In the genomic region with DNA sequence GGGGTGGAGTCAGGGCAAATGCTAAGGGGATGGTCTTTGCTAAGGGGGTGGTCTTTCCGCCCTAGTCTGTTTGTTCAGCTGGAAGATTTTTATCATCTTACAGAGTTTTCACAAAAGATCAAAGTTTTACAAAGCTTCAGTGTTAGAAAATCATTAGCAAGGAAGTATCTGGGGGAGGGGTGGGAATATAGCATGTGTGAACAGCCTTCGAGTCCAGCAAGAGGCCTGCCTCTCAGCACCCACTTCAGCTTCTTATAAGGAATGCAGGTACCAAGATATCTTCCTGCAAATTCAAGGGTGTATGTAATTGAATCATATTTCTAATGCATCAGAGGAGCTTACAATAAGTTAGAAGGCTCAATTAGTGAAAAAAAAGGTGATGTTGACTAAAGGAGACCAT, we compare ENCODE assay signal across 12 cellular contexts.
DNase-seq lines count a peak whose midpoint lies in the region; ATAC-seq and TF ChIP-seq lines count a peak whose summit lies in the region.
"Had no signal": no experiment of that assay in that cellular context is flagged by ENCODE, and none has a peak within 500 bp of the region (broad histone marks: within the 10 kb centered on the region; RNA-seq: fewer than 3 reads in every experiment).

No MANE protein-coding gene starts in this region.

- H3K9me3 ChIP-seq in body of pancreas = no peaks in the 10 kb centered on the region
- H3K9me3 ChIP-seq: HAP-1 had no signal

- H3K4me3 Mint-ChIP-seq in nephron (no peak overlapping the region), natural killer cell (no peak overlapping the region)
- H3K4me3 Mint-ChIP-seq: CD14-positive monocyte; CD8-positive, alpha-beta T cell had no signal

- no peaks in the 10 kb centered on the region for H3K27me3 Mint-ChIP-seq in nephron (ENCODE audit: low read depth)
- H3K27me3 Mint-ChIP-seq in natural killer cell (ENCODE audit: low read depth in 2 of 2) = peaks cover 0 to 2% of the 10 kb centered on the region in 2 donors

- intact Hi-C loops in body of pancreas (cut with DNase I) = no loop called here
- intact Hi-C loops in natural killer cell (cut with micrococcal nuclease) = no loop called here

- DNase-seq in DMS53 (lab: John Stamatoyannopoulos, UW) (peak; percentile 40), DMS53 treated with DMSO at 0.1 percent for 48 hours (lab: John Stamatoyannopoulos, UW; ENCODE audit: unreplicated experiment) (no peak), COR-L47 (lab: John Stamatoyannopoulos, UW) (peak; percentile 32), body of pancreas (peak; percentile 75 to 89 (median 81)), natural killer cell (no peak)
- DNase-seq: CD8-positive, alpha-beta T cell had no signal

- peaks cover 5% of the 10 kb centered on the region for H3K36me3 Mint-ChIP-seq in nephron (ENCODE audit: low read depth)
- H3K36me3 Mint-ChIP-seq in natural killer cell = no peaks in the 10 kb centered on the region
- H3K36me3 Mint-ChIP-seq: CD14-positive monocyte; CD8-positive, alpha-beta T cell had no signal

- H3K4me1 Mint-ChIP-seq in nephron (peaks cover 14% of the 10 kb centered on the region), natural killer cell (no peaks in the 10 kb centered on the region)
- H3K4me1 Mint-ChIP-seq: CD14-positive monocyte had no signal

- TF ChIP-seq POLR2A in body of pancreas (IDR thresholded peaks at IDR 0.05) = no peak

- no peaks in the 10 kb centered on the region for H3K36me3 ChIP-seq in body of pancreas (replicated peaks in 1 of 2; ENCODE audit: insufficient read depth in 1 of 2, low read depth in 2 of 2)
- H3K36me3 ChIP-seq: HAP-1 had no signal

- H3K4me1 ChIP-seq in body of pancreas = peaks cover 50% of the 10 kb centered on the region
- H3K4me1 ChIP-seq: HAP-1 had no signal

- H3K27me3 ChIP-seq in body of pancreas = no peaks in the 10 kb centered on the region

- peak overlapping the region; percentile 67 to 88 (median 84) for H3K27ac Mint-ChIP-seq in nephron
- no peak overlapping the region for H3K27ac Mint-ChIP-seq in natural killer cell
- H3K27ac Mint-ChIP-seq: CD14-positive monocyte; CD8-positive, alpha-beta T cell had no signal

- H3K9me3 Mint-ChIP-seq in nephron (peaks cover 13% of the 10 kb centered on the region), natural killer cell (peaks cover 0 to 2% of the 10 kb centered on the region in 2 donors)

- ATAC-seq in body of pancreas = peak; percentile 93
- ATAC-seq in HG03469 (IDR thresholded peaks at IDR 0.05; ENCODE audit: unreplicated experiment) = no peak
- no peak for ATAC-seq in natural killer cell
- no peak for ATAC-seq in HG02840 (IDR thresholded peaks at IDR 0.05; ENCODE audit: low FRiP score, unreplicated experiment)
- ATAC-seq: CD8-positive, alpha-beta T cell had no signal

- peak overlapping the region in 2 of 4 donors; percentile 58 to 71 for H3K27ac ChIP-seq in body of pancreas
- H3K27ac ChIP-seq: 22Rv1 had no signal

- WGBS in body of pancreas, 2 donors = 9 to 18% methylated on average over 2 of the region's 2 CpGs

- H3K4me3 ChIP-seq in body of pancreas = no peak overlapping the region
- H3K4me3 ChIP-seq: HAP-1 had no signal

- TF ChIP-seq CTCF in body of pancreas (IDR thresholded peaks at IDR 0.05) = no peak
- TF ChIP-seq CTCF in nephron (IDR thresholded peaks at IDR 0.05; ENCODE audit: unreplicated experiment in 3 of 3) = no peak
- no peak for TF ChIP-seq CTCF in natural killer cell (IDR thresholded peaks at IDR 0.05)

Comparison
In these comparisons a context has a peak if more than half of its experiments do, and no peak if none do; other contexts are left out.
1. DNase-seq: peak in DMS53 (single experiment), COR-L47 (single experiment) and body of pancreas (4 of 4); none in DMS53 treated with DMSO at 0.1 percent for 48 hours (single experiment) and natural killer cell (single experiment).
2. H3K27ac Mint-ChIP-seq: peak in nephron (3 of 3); none in natural killer cell (0 of 2).